8 cellular contexts compared by ENCODE assay signal in genomic region chr16:1413684-1414531, GRCh38. TPM values are rescaled to one million over a fixed set of nuclear protein-coding genes. Genes with fewer than 3 reads are reported as not detected.
DNase-seq lines count a peak whose midpoint lies in the region; ATAC-seq and TF ChIP-seq lines count a peak whose summit lies in the region.

No MANE protein-coding gene starts in this region.

- H3K36me3 ChIP-seq in aorta (ENCODE audit: control insufficient read depth in 1 of 2, insufficient read depth in 2 of 2, low read length in 1 of 2): no peaks in the 10 kb centered on the region

- peaks cover 2% of the 10 kb centered on the region for H3K27me3 Mint-ChIP-seq in glutamatergic neuron (ENCODE audit: unreplicated experiment)
- H3K27me3 Mint-ChIP-seq in progenitor cell of endocrine pancreas: no peaks in the 10 kb centered on the region

- peak; percentile 46 for ATAC-seq in HG03442 (IDR thresholded peaks at IDR 0.05; ENCODE audit: unreplicated experiment)
- ATAC-seq in aorta (ENCODE audit: low FRiP score): peak; percentile 70

- DNase-seq in NCI-H187 (lab: John Stamatoyannopoulos, UW) (peak; percentile 19 to 30), NCI-H187 treated with DMSO at 0.1 percent for 48 hours (lab: John Stamatoyannopoulos, UW) (no peak), RPMI8226 (peak; percentile 85), glutamatergic neuron (peak; percentile 79), progenitor cell of endocrine pancreas (ENCODE audit: low spot score, unreplicated experiment) (peak; percentile 56), aorta (peak; percentile 69 to 86)
- peak; percentile 29 to 65 (median 36) for DNase-seq in activated naive CD4-positive, alpha-beta T cell (lab: John Stamatoyannopoulos, UW)

- H3K4me3 ChIP-seq in aorta (ENCODE audit: low read length in 2 of 2): peak overlapping the region; percentile 71 to 95

- peak overlapping the region; percentile 81 for H3K4me3 Mint-ChIP-seq in glutamatergic neuron (ENCODE audit: unreplicated experiment)
- H3K4me3 Mint-ChIP-seq in progenitor cell of endocrine pancreas (ENCODE audit: low read depth): peak overlapping the region; percentile 76

- no peaks in the 10 kb centered on the region for H3K27me3 ChIP-seq in aorta (ENCODE audit: control insufficient read depth in 1 of 2, insufficient read depth in 2 of 2, low read length in 1 of 2)

- TF ChIP-seq CTCF in glutamatergic neuron (IDR thresholded peaks at IDR 0.05; ENCODE audit: partially characterized antibody, unreplicated experiment) (peak; percentile 76), progenitor cell of endocrine pancreas (IDR thresholded peaks at IDR 0.05; ENCODE audit: unreplicated experiment) (peak; percentile 69)

- H3K9me3 ChIP-seq in aorta (ENCODE audit: control insufficient read depth, low read length): no peaks in the 10 kb centered on the region

- H3K36me3 Mint-ChIP-seq in glutamatergic neuron (ENCODE audit: unreplicated experiment): no peaks in the 10 kb centered on the region
- peaks cover 2% of the 10 kb centered on the region for H3K36me3 Mint-ChIP-seq in progenitor cell of endocrine pancreas (ENCODE audit: insufficient read depth)

- H3K27ac Mint-ChIP-seq in glutamatergic neuron (ENCODE audit: unreplicated experiment) (no peak overlapping the region), progenitor cell of endocrine pancreas (peak overlapping the region; percentile 62)

- H3K27ac ChIP-seq in aorta (ENCODE audit: low read depth in 1 of 2, low read length in 2 of 2): peak overlapping the region in 1 of 2 donors; percentile 37

- H3K9me3 Mint-ChIP-seq in glutamatergic neuron (ENCODE audit: unreplicated experiment) (peaks cover 9% of the 10 kb centered on the region), progenitor cell of endocrine pancreas (ENCODE audit: low read depth) (no peaks in the 10 kb centered on the region)

- intact Hi-C loops in aorta (cut with DNase I): loop anchor here in 1 of 2 donors (10.0 kb wide), 1 partner anchor 109 kb away; the partner anchor contains the start of gene UBE2I

- no peaks in the 10 kb centered on the region for H3K4me1 ChIP-seq in aorta (ENCODE audit: control insufficient read depth in 1 of 2, insufficient read depth in 2 of 2, low read length in 2 of 2)

- WGBS in aorta, 2 donors: 2% methylated on average over 73 to 85 of the region's 85 CpGs

- H3K4me1 Mint-ChIP-seq in glutamatergic neuron (ENCODE audit: low read depth, unreplicated experiment): peaks cover 7% of the 10 kb centered on the region
- peaks cover 5% of the 10 kb centered on the region for H3K4me1 Mint-ChIP-seq in progenitor cell of endocrine pancreas (ENCODE audit: low read depth)

RNA-seq across cellular contexts. Expression of gene UNKL, which starts 0.6 kb away (rescaled TPM):
- total RNA-seq in glutamatergic neuron (ENCODE audit: unreplicated experiment) (30.7 TPM), progenitor cell of endocrine pancreas (31.5 and 33.1 TPM in 2 replicates), aorta (10 to 100 TPM; 21.2 to 34.6 TPM)
- 10 to 100 TPM in 1 of 2 donors, 1 to 10 TPM in 1; 8.8 to 23.9 TPM for polyA plus RNA-seq in aorta

RNA-seq across cellular contexts. Expression of gene UQCC4, which starts 6.6 kb away (rescaled TPM):
- total RNA-seq in glutamatergic neuron (ENCODE audit: unreplicated experiment) (10.4 TPM), progenitor cell of endocrine pancreas (10.8 and 11.3 TPM in 2 replicates), aorta (1 to 10 TPM; 5.7 to 8.3 TPM)
- polyA plus RNA-seq in aorta: 10 to 100 TPM; 13.3 to 20.0 TPM

RNA-seq across cellular contexts. Expression of gene PERCC1, which starts 17.0 kb away (rescaled TPM):
- total RNA-seq in glutamatergic neuron (ENCODE audit: unreplicated experiment) (not detected), progenitor cell of endocrine pancreas (7.1 and 7.6 TPM in 2 replicates), aorta (not detected)
- not detected for polyA plus RNA-seq in aorta

RNA-seq across cellular contexts. Expression of gene CCDC154, which starts 30.4 kb away (rescaled TPM):
- total RNA-seq in glutamatergic neuron (ENCODE audit: unreplicated experiment) (4.2 TPM), progenitor cell of endocrine pancreas (4.8 and 5.7 TPM in 2 replicates), aorta (1 to 10 TPM; 1.8 to 2.0 TPM)
- polyA plus RNA-seq in aorta: 1 to 10 TPM; 3.8 to 9.6 TPM
